Comparison of ENCODE assay signal across 8 cellular contexts in genomic region chr19:17539288-17540117, GRCh38. TPM values are rescaled to one million over a fixed set of nuclear protein-coding genes. Genes with fewer than 3 reads are reported as not detected.
DNase-seq lines count a peak whose midpoint lies in the region; ATAC-seq and TF ChIP-seq lines count a peak whose summit lies in the region.

No MANE protein-coding gene starts in this region.

- H3K4me3 ChIP-seq in BLaER1 treated with 17β-estradiol and CSF1 and Interleukin-3, amounts not matched to agents 10 nM and 100 nM = peak overlapping the region; percentile 55 to 75 (median 64)
- H3K4me3 ChIP-seq in neutrophil (ENCODE audit: low read depth in 1 of 2, low read length in 1 of 2) (peak overlapping the region; percentile 66 to 72), stomach smooth muscle (ENCODE audit: low read length in 2 of 2) (peak overlapping the region; percentile 46 to 75)

- peak overlapping the region in 10 of 11 experiments; percentile 12 to 80 (median 69); a peak in 18 of 22 replicates for H3K27ac ChIP-seq in BLaER1 treated with 17β-estradiol and CSF1 and Interleukin-3, amounts not matched to agents 10 nM and 100 nM
- H3K27ac ChIP-seq in neutrophil = peak overlapping the region; percentile 64
- H3K27ac ChIP-seq in stomach smooth muscle (ENCODE audit: low read length) = peak overlapping the region; percentile 6

- peak overlapping the region; percentile 60 to 83 (median 75); a peak in 21 of 22 replicates for H3K9ac ChIP-seq in BLaER1 treated with 17β-estradiol and CSF1 and Interleukin-3, amounts not matched to agents 10 nM and 100 nM
- peak overlapping the region; percentile 21 to 51 for H3K9ac ChIP-seq in stomach smooth muscle (ENCODE audit: low read length in 2 of 2)

- H3K27ac Mint-ChIP-seq in activated naive CD4-positive, alpha-beta T cell treated with anti-CD3 and anti-CD28 coated beads for 36 hours = no peak overlapping the region

- peaks cover 0 to 16% (median 0%) of the 10 kb centered on the region in 11 experiments; a peak in 4 of 22 replicates for H4K20me1 ChIP-seq in BLaER1 treated with 17β-estradiol and CSF1 and Interleukin-3, amounts not matched to agents 10 nM and 100 nM

- no peaks in the 10 kb centered on the region for H3K9me3 Mint-ChIP-seq in activated naive CD4-positive, alpha-beta T cell treated with anti-CD3 and anti-CD28 coated beads for 36 hours

- DNase-seq in NCI-H1048 (lab: John Stamatoyannopoulos, UW) = peak; percentile 97
- DNase-seq in SK-N-DZ (ENCODE audit: low spot score) = peak; percentile 94
- peak; percentile 97 for DNase-seq in activated naive CD4-positive, alpha-beta T cell treated with anti-CD3 and anti-CD28 coated beads for 36 hours
- DNase-seq in germinal center (ENCODE audit: low spot score) = peak; percentile 98

- no peaks in the 10 kb centered on the region for H3K36me3 Mint-ChIP-seq in activated naive CD4-positive, alpha-beta T cell treated with anti-CD3 and anti-CD28 coated beads for 36 hours (ENCODE audit: low read depth)

- H3K4me1 Mint-ChIP-seq in activated naive CD4-positive, alpha-beta T cell treated with anti-CD3 and anti-CD28 coated beads for 36 hours (ENCODE audit: low read depth) = peaks cover 10% of the 10 kb centered on the region

- intact Hi-C loops in activated naive CD4-positive, alpha-beta T cell treated with anti-CD3 and anti-CD28 coated beads for 36 hours (cut with micrococcal nuclease) = loop anchor here (1.0 kb wide), 2 partner anchors 16 to 28 kb away; partner anchors contain the start of genes COLGALT1 and PGLS

- peaks cover 0 to 41% (median 0%) of the 10 kb centered on the region in 11 experiments; a peak in 10 of 22 replicates for H3K36me3 ChIP-seq in BLaER1 treated with 17β-estradiol and CSF1 and Interleukin-3, amounts not matched to agents 10 nM and 100 nM
- H3K36me3 ChIP-seq in neutrophil (no peaks in the 10 kb centered on the region), stomach smooth muscle (ENCODE audit: control insufficient read depth in 2 of 2, insufficient read depth in 2 of 2, low read length in 2 of 2) (no peaks in the 10 kb centered on the region)

- peak overlapping the region; percentile 69 for H3K4me3 Mint-ChIP-seq in activated naive CD4-positive, alpha-beta T cell treated with anti-CD3 and anti-CD28 coated beads for 36 hours

- H3K9me3 ChIP-seq in BLaER1 treated with 17β-estradiol and CSF1 and Interleukin-3, amounts not matched to agents 10 nM and 100 nM (replicated peaks in 1 of 11) = no peaks in the 10 kb centered on the region
- H3K9me3 ChIP-seq in neutrophil (no peaks in the 10 kb centered on the region), stomach smooth muscle (ENCODE audit: control insufficient read depth in 2 of 2, low read length in 2 of 2) (peaks cover 0 to 3% of the 10 kb centered on the region in 2 donors)

- ATAC-seq in GM21737 (IDR thresholded peaks at IDR 0.05; ENCODE audit: unreplicated experiment) = peak; percentile 69

- H3K4me2 ChIP-seq in BLaER1 treated with 17β-estradiol and CSF1 and Interleukin-3, amounts not matched to agents 10 nM and 100 nM = peak overlapping the region; percentile 91 to 99 (median 97)

- CTCF ChIA-PET in activated naive CD4-positive, alpha-beta T cell treated with anti-CD3 and anti-CD28 coated beads for 36 hours (lab: Charles Lee) = interaction anchor here (0.7 to 0.9 kb wide), 4 partner anchors 10 to 44 kb away, joined by 3 to 5 read pairs (median 3); no protein-coding TSS in a partner anchor

- no peaks in the 10 kb centered on the region for H3K27me3 ChIP-seq in BLaER1 treated with 17β-estradiol and CSF1 and Interleukin-3, amounts not matched to agents 10 nM and 100 nM
- H3K27me3 ChIP-seq in neutrophil (no peaks in the 10 kb centered on the region), stomach smooth muscle (ENCODE audit: control insufficient read depth in 1 of 2, insufficient read depth in 2 of 2, low read length in 2 of 2) (no peaks in the 10 kb centered on the region)

- peak; percentile 32 for TF ChIP-seq CTCF in neutrophil (IDR thresholded peaks at IDR 0.05)

- H3K4me1 ChIP-seq in BLaER1 treated with 17β-estradiol and CSF1 and Interleukin-3, amounts not matched to agents 10 nM and 100 nM = peaks cover 24 to 73% (median 65%) of the 10 kb centered on the region in 10 experiments
- H3K4me1 ChIP-seq in neutrophil (ENCODE audit: control insufficient read depth in 1 of 2, insufficient read depth in 1 of 2, low read depth in 1 of 2, low read length in 1 of 2) (peaks cover 10 to 14% of the 10 kb centered on the region in 2 experiments), stomach smooth muscle (ENCODE audit: control insufficient read depth, insufficient read depth, low read length) (peaks cover 12% of the 10 kb centered on the region)

- peaks cover 6% of the 10 kb centered on the region for H3K27me3 Mint-ChIP-seq in activated naive CD4-positive, alpha-beta T cell treated with anti-CD3 and anti-CD28 coated beads for 36 hours (ENCODE audit: low read depth)

RNA-seq across cellular contexts. Expression of gene COLGALT1, which starts 15.9 kb away (rescaled TPM):
- 34.4 and 39.1 TPM in 2 replicates for polyA plus RNA-seq in SK-N-DZ (2014; cell fraction: cytosol; rRNA removed)
- polyA plus RNA-seq in SK-N-DZ (2014; cell fraction: nucleus; rRNA removed) = 36.3 and 44.9 TPM in 2 replicates
- 10 to 100 TPM; 36.8 to 37.3 TPM for total RNA-seq in activated naive CD4-positive, alpha-beta T cell treated with anti-CD3 and anti-CD28 coated beads for 36 hours

RNA-seq across cellular contexts. Expression of gene PGLS, which starts 28.1 kb away (rescaled TPM):
- polyA plus RNA-seq in SK-N-DZ (2014; cell fraction: cytosol; rRNA removed) = 50.8 and 54.2 TPM in 2 replicates
- 40.2 and 48.6 TPM in 2 replicates for polyA plus RNA-seq in SK-N-DZ (2014; cell fraction: nucleus; rRNA removed)
- 10 to 100 TPM; 54.5 to 58.0 TPM for total RNA-seq in activated naive CD4-positive, alpha-beta T cell treated with anti-CD3 and anti-CD28 coated beads for 36 hours

Comparison
In these comparisons a context has a peak if more than half of its experiments do, and no peak if none do; other contexts are left out.
1. Peak in every context shown above with its lines: DNase-seq, ATAC-seq, H3K4me3 ChIP-seq and H3K27ac ChIP-seq.
2. H3K27ac ChIP-seq: peak in every context shown above with its lines; median percentile 69 in BLaER1 treated with 17β-estradiol and CSF1 and Interleukin-3, amounts not matched to agents 10 nM and 100 nM; 64 in neutrophil; 6 in stomach smooth muscle.